In genomic region chr1:40096977-40097782, GRCh38 we compare ENCODE assay signal across 8 cellular contexts. TPM values are rescaled to one million over a fixed set of nuclear protein-coding genes. Genes with fewer than 3 reads are reported as not detected.
A peak's percentile ranks its signal among the peaks of the same experiment; 100 is the strongest.
DNase-seq lines count a peak whose midpoint lies in the region; ATAC-seq and TF ChIP-seq lines count a peak whose summit lies in the region.

Gene PPT1, minus strand, starts transcription at chr1:40097252. Its CDS starts 14 bp downstream, at chr1:40097238.

- peaks cover 3% of the 10 kb centered on the region for H3K9me3 ChIP-seq in mesenchymal stem cell (ENCODE audit: control insufficient read depth, low read length)

- no peak within 1 kb of the TSS for H4K91ac ChIP-seq in mesenchymal stem cell (ENCODE audit: low read length)

- peak within 1 kb of the TSS; percentile 94 to 95 for H3K4me3 Mint-ChIP-seq in effector memory CD8-positive, alpha-beta T cell

- DNase-seq in AG09309 (ENCODE audit: low read depth) (no peak), NCI-H82 treated with DMSO at 0.1 percent for 48 hours (lab: John Stamatoyannopoulos, UW; ENCODE audit: unreplicated experiment) (peak; percentile 36), mesenchymal stem cell (peak; percentile 70)
- DNase-seq in activated CD8-positive, alpha-beta memory T cell treated with anti-CD3 and anti-CD28 coated beads for 4 hours (ENCODE audit: low read depth in 2 of 2), result peak; percentile 36 to 43
- DNase-seq in effector memory CD8-positive, alpha-beta T cell, result peak; percentile 63 to 75 (median 70)
- DNase-seq in stimulated activated CD8-positive, alpha-beta memory T cell treated with anti-CD3 and anti-CD28 coated beads, Interleukin-12 subunit alpha, Interleukin-12 subunit beta, amount 100 ng/mL, for 24 hours (ENCODE audit: extremely low read depth), result peak; percentile 45

- H3K79me1 ChIP-seq in mesenchymal stem cell (replicated peaks; ENCODE audit: low read length, poor library complexity, severe bottlenecking), result peaks cover 8% of the 10 kb centered on the region

- peak within 1 kb of the TSS; percentile 48 for H3K27ac ChIP-seq in mesenchymal stem cell (ENCODE audit: low read length, poor library complexity, severe bottlenecking)

- H3K9ac ChIP-seq in mesenchymal stem cell (ENCODE audit: low read length), result peak within 1 kb of the TSS; percentile 89

- H3K14ac ChIP-seq in mesenchymal stem cell (ENCODE audit: low read length in 2 of 2), result peak within 1 kb of the TSS in 1 of 2 experiments; percentile 53

- no peak within 1 kb of the TSS for H2BK120ac ChIP-seq in mesenchymal stem cell (ENCODE audit: low read depth, low read length)

- H3K27me3 Mint-ChIP-seq in effector memory CD8-positive, alpha-beta T cell, result peaks cover 0 to 16% of the 10 kb centered on the region in 2 donors

- H3K4ac ChIP-seq in mesenchymal stem cell (ENCODE audit: low read depth in 1 of 2, low read length in 2 of 2), result peak within 1 kb of the TSS; percentile 35 to 90

- 2% methylated on average over 50 of the region's 51 CpGs for WGBS in mesenchymal stem cell

- H3K4me1 ChIP-seq in mesenchymal stem cell (ENCODE audit: control insufficient read depth, insufficient read depth, low read depth, low read length), result peaks cover 4% of the 10 kb centered on the region

- no peak within 1 kb of the TSS for H2BK5ac ChIP-seq in mesenchymal stem cell (ENCODE audit: low read depth, low read length, poor library complexity, severe bottlenecking)

- H3K27ac Mint-ChIP-seq in effector memory CD8-positive, alpha-beta T cell, result peak within 1 kb of the TSS; percentile 95 to 98

- H3K36me3 Mint-ChIP-seq in effector memory CD8-positive, alpha-beta T cell (ENCODE audit: insufficient read depth), result peaks cover 16% of the 10 kb centered on the region

- peak within 1 kb of the TSS; percentile 87 for H3K4me2 ChIP-seq in mesenchymal stem cell (ENCODE audit: low read length, poor library complexity, severe bottlenecking)

- ATAC-seq in GM19025 (IDR thresholded peaks at IDR 0.05; ENCODE audit: low read depth, unreplicated experiment) (peak; percentile 83), HG03520 (IDR thresholded peaks at IDR 0.05; ENCODE audit: unreplicated experiment) (peak; percentile 74)
- peak; percentile 92 for ATAC-seq in effector memory CD8-positive, alpha-beta T cell (replicated peaks)

- H2AK5ac ChIP-seq in mesenchymal stem cell (ENCODE audit: low read length, severe bottlenecking), result no peak within 1 kb of the TSS

- H4K8ac ChIP-seq in mesenchymal stem cell (ENCODE audit: low read length), result peak within 1 kb of the TSS; percentile 99

- peak within 1 kb of the TSS; percentile 95 for H2AFZ ChIP-seq in mesenchymal stem cell (ENCODE audit: low read depth, low read length)

- peaks cover 22 to 24% of the 10 kb centered on the region in 2 donors for H3K4me1 Mint-ChIP-seq in effector memory CD8-positive, alpha-beta T cell (ENCODE audit: low read depth in 2 of 2)

- TF ChIP-seq CTCF in AG09309 (IDR thresholded peaks at IDR 0.05; ENCODE audit: control insufficient read depth, insufficient read depth, low read depth, low read length, missing control alignments), result peak; percentile 20

- H3K36me3 ChIP-seq in mesenchymal stem cell (ENCODE audit: control insufficient read depth in 1 of 2, insufficient read depth in 2 of 2, low read depth in 1 of 2, low read length in 2 of 2), result peaks cover 0 to 9% of the 10 kb centered on the region in 2 experiments

- H2BK12ac ChIP-seq in mesenchymal stem cell (ENCODE audit: low read length in 2 of 2), result no peak within 1 kb of the TSS

- H3K23ac ChIP-seq in mesenchymal stem cell (ENCODE audit: low read length in 2 of 2), result no peak within 1 kb of the TSS

- H3K9me3 Mint-ChIP-seq in effector memory CD8-positive, alpha-beta T cell, result no peaks in the 10 kb centered on the region

- H3K4me3 ChIP-seq in AG09309 (ENCODE audit: control insufficient read depth, low read depth, low read length) (peak within 1 kb of the TSS; percentile 74), mesenchymal stem cell (ENCODE audit: insufficient read depth in 1 of 2, low read depth in 1 of 2, low read length in 2 of 2) (peak within 1 kb of the TSS; percentile 80 to 87)

- peaks cover 0 to 8% of the 10 kb centered on the region in 2 experiments for H3K27me3 ChIP-seq in mesenchymal stem cell (ENCODE audit: control insufficient read depth in 1 of 2, insufficient read depth in 1 of 2, low read length in 2 of 2)

- H2BK15ac ChIP-seq in mesenchymal stem cell (ENCODE audit: low read depth, poor library complexity, severe bottlenecking), result peak within 1 kb of the TSS; percentile 82

- H3K18ac ChIP-seq in mesenchymal stem cell (ENCODE audit: low read depth in 1 of 2, low read length in 2 of 2), result peak within 1 kb of the TSS; percentile 73 to 86

RNA-seq across cellular contexts. Expression of gene PPT1, which starts in this region (rescaled TPM):
- polyA plus RNA-seq in mesenchymal stem cell (2013, experiment 1 of 2), result 104 TPM
- polyA plus RNA-seq in mesenchymal stem cell (2013, experiment 2 of 2), result 107 TPM
